Comparison of ENCODE assay signal across 8 cellular contexts in genomic region chr18:35972197-35973000, GRCh38.
DNase-seq lines count a peak whose midpoint lies in the region; ATAC-seq and TF ChIP-seq lines count a peak whose summit lies in the region.

TSS of gene RMP24 (plus strand) at chr18:35972679.

- H3K4me3 ChIP-seq in dorsolateral prefrontal cortex (peak within 1 kb of the TSS; percentile 49 to 99 (median 91)), lower leg skin (ENCODE audit: low read depth, poor library complexity, severe bottlenecking) (peak within 1 kb of the TSS; percentile 78)

- H3K27me3 ChIP-seq in dorsolateral prefrontal cortex: no peaks in the 10 kb centered on the region

- peak within 1 kb of the TSS; percentile 81 to 99 (median 95) for H3K27ac ChIP-seq in dorsolateral prefrontal cortex

- 0% methylated on average over 50 to 53 of the region's 73 CpGs for WGBS in lower leg skin, 2 donors

- TF ChIP-seq CTCF in dorsolateral prefrontal cortex (IDR thresholded peaks at IDR 0.05 in 54 of 56, conservative IDR thresholded peaks at IDR 0.05 in 2 of 56; ENCODE audit: low read depth in 1 of 56, partially characterized antibody in 56 of 56) (peak in 37 of 56 donors; percentile 9 to 64 (median 31)), lower leg skin (IDR thresholded peaks at IDR 0.05) (no peak)

- no peak for TF ChIP-seq POLR2A in lower leg skin (IDR thresholded peaks at IDR 0.05)

- intact Hi-C loops in dorsolateral prefrontal cortex (cut with DNase I) (loop anchor here (2.0 to 10.0 kb wide), 4 partner anchors 95 to 475 kb away; partner anchors contain the start of genes ELP2 (in 2 of the 2), INO80C (in 2 of the 2), SLC39A6 (in 2 of the 2) and RPRD1A (in 1 of the 2)), lower leg skin (cut with DNase I; ENCODE audit: low total_unique reads) (no loop called here)

- peak; percentile 94 for ATAC-seq in GM19397 (IDR thresholded peaks at IDR 0.05; ENCODE audit: unreplicated experiment)
- peak; percentile 77 for ATAC-seq in HG03565 (IDR thresholded peaks at IDR 0.05; ENCODE audit: unreplicated experiment)

- DNase-seq in CD1c-positive myeloid dendritic cell (ENCODE audit: extremely low spot score) (peak; percentile 97), NCI-H748 treated with DMSO at 0.1 percent for 48 hours (lab: John Stamatoyannopoulos, UW) (peak; percentile 86), dorsolateral prefrontal cortex (peak; percentile 87 to 96 (median 92)), lower leg skin (ENCODE audit: low spot score in 2 of 2) (peak; percentile 93 to 99)
- peak; percentile 94 to 95 for DNase-seq in activated CD4-positive, alpha-beta T cell treated with anti-CD3 and anti-CD28 coated beads, Interleukin-2, amount 50 U/mL, for 48 hours
- DNase-seq in stimulated activated CD4-positive, alpha-beta T cell treated with anti-CD3 and anti-CD28 coated beads, Interleukin-4, amount 100 ng/mL, for 4 hours: peak; percentile 89 to 91

Comparison
In these comparisons a context has a peak if more than half of its experiments do, and no peak if none do; other contexts are left out.
1. Peak in every context shown above with its lines: DNase-seq, ATAC-seq, H3K4me3 ChIP-seq and H3K27ac ChIP-seq.
2. CTCF ChIP-seq: peak in dorsolateral prefrontal cortex (37 of 56); none in lower leg skin (0 of 3).